6 cellular contexts compared by ENCODE assay signal in the genomic region with DNA sequence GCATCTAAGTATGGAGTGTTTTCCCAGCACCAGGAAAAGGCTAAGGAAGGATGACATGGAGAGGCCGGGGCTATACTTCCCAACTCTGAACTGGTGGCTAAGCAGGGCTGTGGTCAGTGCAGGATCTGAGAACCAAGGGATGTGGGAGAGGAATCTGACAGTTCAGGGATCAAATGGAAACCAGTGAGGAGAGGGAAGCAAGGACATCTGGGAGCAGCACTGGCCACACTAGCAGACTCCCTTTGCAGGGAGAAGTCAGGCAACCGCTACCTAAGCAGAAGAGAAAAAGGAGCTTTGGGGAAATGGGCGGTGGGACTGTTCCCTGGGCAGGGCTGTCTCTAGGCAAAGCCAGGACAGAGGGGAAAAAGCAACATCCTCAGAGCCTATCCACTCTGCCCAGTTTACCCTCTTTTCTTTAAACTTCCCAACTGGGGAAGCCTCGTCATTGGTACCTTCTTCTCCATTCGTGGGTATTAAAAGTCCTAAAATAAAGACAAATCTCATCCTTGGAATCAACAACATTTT.
"Had no signal": no experiment of that assay in that cellular context is flagged by ENCODE, and none has a peak within 500 bp of the region (broad histone marks: within the 10 kb centered on the region; RNA-seq: fewer than 3 reads in every experiment).

No MANE protein-coding gene starts in this region.

- H3K9me3 Mint-ChIP-seq: H9 had no signal

- H3K27ac Mint-ChIP-seq: H9 had no signal

- ATAC-seq: K562 had no signal

- H3K4me3 Mint-ChIP-seq: H9 had no signal

- DNase-seq: GOT3, H9, HCEC 1CT, IMR-90, KG1 had no signal

- H3K4me3 ChIP-seq: K562 had no signal
